Comparison of ENCODE assay signal across 14 cellular contexts in genomic region chr5:133391349-133392136, GRCh38.
A peak's percentile ranks its signal among the peaks of the same experiment; 100 is the strongest.
DNase-seq lines count a peak whose midpoint lies in the region; ATAC-seq and TF ChIP-seq lines count a peak whose summit lies in the region.
"Had no signal": no experiment of that assay in that cellular context is flagged by ENCODE, and none has a peak within 500 bp of the region (broad histone marks: within the 10 kb centered on the region; RNA-seq: fewer than 3 reads in every experiment).

No MANE protein-coding gene starts in this region.

- H3K4me1 Mint-ChIP-seq in type B pancreatic cell (ENCODE audit: unreplicated experiment): peaks cover 4% of the 10 kb centered on the region

- no peak overlapping the region for H3K27ac Mint-ChIP-seq in type B pancreatic cell

- no peaks in the 10 kb centered on the region for H3K9me3 ChIP-seq in right atrium auricular region
- H3K9me3 ChIP-seq: A549, Peyer's patch had no signal

- H3K27me3 Mint-ChIP-seq in type B pancreatic cell: peaks cover 4% of the 10 kb centered on the region

- H3K4me3 Mint-ChIP-seq in type B pancreatic cell: no peak overlapping the region

- intact Hi-C loops in Right ventricle myocardium inferior (cut with DNase I): no loop called here

- no peaks in the 10 kb centered on the region for H3K4me1 ChIP-seq in right atrium auricular region
- H3K4me1 ChIP-seq: A549, Peyer's patch had no signal

- H3K27me3 ChIP-seq in right atrium auricular region: no peaks in the 10 kb centered on the region
- H3K27me3 ChIP-seq: Peyer's patch had no signal

- H3K36me3 Mint-ChIP-seq in type B pancreatic cell: peaks cover 4% of the 10 kb centered on the region

- H3K27ac ChIP-seq in right atrium auricular region: no peak overlapping the region
- H3K27ac ChIP-seq: A549, C4-2B, GM23248, Peyer's patch had no signal

- no peak overlapping the region for H3K4me3 ChIP-seq in right atrium auricular region
- H3K4me3 ChIP-seq: A549, GM23248, Peyer's patch had no signal

- H3K36me3 ChIP-seq in right atrium auricular region: no peaks in the 10 kb centered on the region
- H3K36me3 ChIP-seq: Peyer's patch had no signal

- ATAC-seq in Right ventricle myocardium inferior (peak; percentile 90), left lobe of liver (no peak)
- ATAC-seq: A549 had no signal

- no peak for TF ChIP-seq CTCF in right atrium auricular region (IDR thresholded peaks at IDR 0.05)
- no peak for TF ChIP-seq CTCF in type B pancreatic cell (conservative IDR thresholded peaks at IDR 0.05)

- no peak for DNase-seq in Right ventricle myocardium inferior (ENCODE audit: missing footprints)
- DNase-seq in right atrium auricular region (ENCODE audit: low spot score): no peak
- DNase-seq in activated CD8-positive, alpha-beta memory T cell treated with anti-CD3 and anti-CD28 coated beads, Interleukin-2, amount 50 U/mL, for 48 hours: peak; percentile 35
- DNase-seq in left lobe of liver (ENCODE audit: low spot score): peak; percentile 16
- DNase-seq in type B pancreatic cell (ENCODE audit: extremely low spot score, unreplicated experiment): peak; percentile 52
- DNase-seq in NCI-H524 (lab: John Stamatoyannopoulos, UW): no peak
- DNase-seq in NOMO-1 treated with dmso at 0.1 percent for 144 hours (lab: John Stamatoyannopoulos, UW; ENCODE audit: unreplicated experiment): no peak
- DNase-seq: GM23248, NCI-H1105, NCI-H1694, NCI-H524 treated with DMSO at 0.1 percent for 48 hours, Peyer's patch had no signal

- H3K9me3 Mint-ChIP-seq in type B pancreatic cell: peaks cover 4% of the 10 kb centered on the region

Comparison
In these comparisons a context has a peak if more than half of its experiments do, and no peak if none do; other contexts are left out.
1. DNase-seq: peak in activated CD8-positive, alpha-beta memory T cell treated with anti-CD3 and anti-CD28 coated beads, Interleukin-2, amount 50 U/mL, for 48 hours (single experiment), left lobe of liver (single experiment) and type B pancreatic cell (single experiment); none in Right ventricle myocardium inferior (single experiment), right atrium auricular region (single experiment), NCI-H524 (0 of 2) and NOMO-1 treated with dmso at 0.1 percent for 144 hours (single experiment).